In the genomic region with DNA sequence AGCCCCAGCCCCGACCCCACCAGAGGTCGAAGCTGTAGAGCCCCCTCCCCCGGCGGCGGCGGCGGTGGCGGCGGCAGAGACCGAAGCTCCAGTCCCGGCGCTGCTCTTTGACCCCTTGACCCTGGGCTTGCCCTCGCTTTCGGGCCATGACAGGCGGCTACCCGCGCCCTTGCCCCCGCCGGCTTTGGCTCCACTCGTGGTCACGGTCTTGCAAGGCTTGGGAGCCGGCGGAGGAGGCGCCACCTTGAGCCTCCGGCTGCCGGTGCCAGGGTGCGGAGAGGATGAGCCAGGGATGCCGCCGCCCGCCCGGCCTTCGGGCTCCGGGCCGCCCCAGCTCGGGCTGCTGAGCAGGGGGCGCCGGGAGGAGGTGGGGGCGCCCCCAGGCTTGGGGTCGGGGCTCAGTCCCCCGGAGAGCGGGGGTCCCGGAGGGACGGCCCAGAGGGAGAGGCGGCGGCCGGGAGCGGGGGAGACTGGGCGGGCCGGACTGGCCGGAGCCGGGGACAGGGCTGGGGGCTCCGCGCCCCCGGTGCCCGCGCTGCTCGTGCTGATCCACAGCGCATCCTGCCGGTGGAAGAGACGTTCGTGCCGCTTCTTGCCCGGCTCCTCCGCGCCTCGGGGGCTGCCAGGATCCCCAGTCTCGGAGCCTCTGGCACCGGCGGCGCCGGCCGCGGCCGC, we compare ENCODE assay signal across 8 cellular contexts. TPM values are rescaled to one million over a fixed set of nuclear protein-coding genes. Genes with fewer than 3 reads are reported as not detected.
DNase-seq lines count a peak whose midpoint lies in the region; ATAC-seq and TF ChIP-seq lines count a peak whose summit lies in the region.

No MANE protein-coding gene starts in this region.

- H3K9me3 Mint-ChIP-seq in activated CD8-positive, alpha-beta T cell treated with anti-CD3 and anti-CD28 coated beads for 36 hours, result no peaks in the 10 kb centered on the region

- H3K4me3 Mint-ChIP-seq in activated CD8-positive, alpha-beta T cell treated with anti-CD3 and anti-CD28 coated beads for 36 hours, result no peak overlapping the region

- H3K9ac ChIP-seq in skeletal muscle satellite cell (ENCODE audit: low read depth, low read length), result no peak overlapping the region

- H3K27me3 Mint-ChIP-seq in activated CD8-positive, alpha-beta T cell treated with anti-CD3 and anti-CD28 coated beads for 36 hours, result no peaks in the 10 kb centered on the region

- H3K27me3 ChIP-seq in WERI-Rb-1 (ENCODE audit: insufficient read depth, low read depth, severe bottlenecking) (peaks cover 20% of the 10 kb centered on the region), right atrium auricular region (peaks cover 16 to 29% of the 10 kb centered on the region in 2 donors), skeletal muscle satellite cell (ENCODE audit: control insufficient read depth, insufficient read depth, low read length) (peaks cover 86% of the 10 kb centered on the region)

- ATAC-seq in activated CD8-positive, alpha-beta T cell treated with anti-CD3 and anti-CD28 coated beads for 36 hours, result no peak
- ATAC-seq in activated CD4-positive, CD25-positive, alpha-beta regulatory T cell treated with anti-CD3 and anti-CD28 coated beads, Interleukin-2, amount 50 U/mL, for 24 hours, result no peak

- CTCF ChIA-PET in activated CD8-positive, alpha-beta T cell treated with anti-CD3 and anti-CD28 coated beads for 36 hours (lab: Charles Lee), result no interaction called here

- peaks cover 17% of the 10 kb centered on the region for H3K36me3 Mint-ChIP-seq in activated CD8-positive, alpha-beta T cell treated with anti-CD3 and anti-CD28 coated beads for 36 hours (ENCODE audit: low read depth)

- no peak overlapping the region for H3K27ac Mint-ChIP-seq in activated CD8-positive, alpha-beta T cell treated with anti-CD3 and anti-CD28 coated beads for 36 hours

- H3K4me3 ChIP-seq in WERI-Rb-1 (ENCODE audit: low read depth, low read length) (peak overlapping the region; percentile 49), right atrium auricular region (peak overlapping the region; percentile 34 to 49), skeletal muscle satellite cell (ENCODE audit: low read length) (peak overlapping the region; percentile 42)

- POLR2A ChIA-PET in activated CD8-positive, alpha-beta T cell treated with anti-CD3 and anti-CD28 coated beads for 36 hours (lab: Charles Lee), result interaction anchor here (0.6 kb wide), 1 partner anchor 18 kb away, joined by 3 read pairs; no protein-coding TSS in a partner anchor

- peaks cover 0 to 41% of the 10 kb centered on the region in 2 donors for H3K4me1 ChIP-seq in right atrium auricular region
- H3K4me1 ChIP-seq in skeletal muscle satellite cell (ENCODE audit: control insufficient read depth, insufficient read depth, low read length), result peaks cover 19% of the 10 kb centered on the region

- H3K36me3 ChIP-seq in WERI-Rb-1 (no peaks in the 10 kb centered on the region), right atrium auricular region (no peaks in the 10 kb centered on the region), skeletal muscle satellite cell (ENCODE audit: insufficient read depth, low read length) (no peaks in the 10 kb centered on the region)

- H3K27ac ChIP-seq in WERI-Rb-1, result no peak overlapping the region
- H3K27ac ChIP-seq in right atrium auricular region, result peak overlapping the region; percentile 23 to 33

- H3K4me2 ChIP-seq in skeletal muscle satellite cell (ENCODE audit: low read length), result peak overlapping the region; percentile 79

- DNase-seq in GM20000 (ENCODE audit: low spot score), result peak; percentile 26
- DNase-seq in WERI-Rb-1, result peak; percentile 37
- no peak for DNase-seq in right atrium auricular region (ENCODE audit: low spot score)
- DNase-seq in occipital lobe (lab: John Stamatoyannopoulos, UW), result no peak
- no peak for DNase-seq in activated CD8-positive, alpha-beta T cell treated with anti-CD3 and anti-CD28 coated beads for 36 hours
- no peak for DNase-seq in NCI-H510A treated with DMSO at 0.1 percent for 48 hours (lab: John Stamatoyannopoulos, UW)

- TF ChIP-seq CTCF in GM20000 (IDR thresholded peaks at IDR 0.05; ENCODE audit: extremely low read depth, missing control alignments), result no peak
- TF ChIP-seq CTCF in WERI-Rb-1 (IDR thresholded peaks at IDR 0.05; ENCODE audit: low read depth, low read length), result peak; percentile 53; the same call in 1 of the 2 replicates
- TF ChIP-seq CTCF in right atrium auricular region (IDR thresholded peaks at IDR 0.05), result peak in 1 of 2 donors; percentile 49
- TF ChIP-seq CTCF in activated CD8-positive, alpha-beta T cell treated with anti-CD3 and anti-CD28 coated beads for 36 hours (IDR thresholded peaks at IDR 0.05), result no peak

- intact Hi-C loops in activated CD8-positive, alpha-beta T cell treated with anti-CD3 and anti-CD28 coated beads for 36 hours (cut with micrococcal nuclease), result no loop called here

- H3K9me3 ChIP-seq in WERI-Rb-1 (ENCODE audit: severe bottlenecking) (no peaks in the 10 kb centered on the region), right atrium auricular region (no peaks in the 10 kb centered on the region), skeletal muscle satellite cell (replicated peaks; ENCODE audit: low read length) (no peaks in the 10 kb centered on the region)

- H3K4me1 Mint-ChIP-seq in activated CD8-positive, alpha-beta T cell treated with anti-CD3 and anti-CD28 coated beads for 36 hours (ENCODE audit: low read depth), result peaks cover 34% of the 10 kb centered on the region

RNA-seq across cellular contexts. Expression of a gene that starts 0.9 kb away (rescaled TPM):
- total RNA-seq in right atrium auricular region (1 to 10 TPM in 1 of 2 donors, under 1 TPM in 1; 0.75 to 4.8 TPM), occipital lobe (25.6 TPM)
- total RNA-seq in skeletal muscle satellite cell (2012; rRNA removed), result 0.22 and 0.25 TPM in 2 replicates
- total RNA-seq in activated CD8-positive, alpha-beta T cell treated with anti-CD3 and anti-CD28 coated beads for 36 hours, result 10 to 100 TPM; 22.4 TPM

RNA-seq across cellular contexts. Expression of a gene that starts 7.2 kb away (rescaled TPM):
- total RNA-seq in right atrium auricular region, result 10 to 100 TPM; 50.3 to 59.6 TPM
- 31.4 and 38.4 TPM in 2 replicates for total RNA-seq in skeletal muscle satellite cell (2012; rRNA removed)
- total RNA-seq in occipital lobe, result 41.0 TPM
- 1 to 10 TPM; 6.9 to 7.5 TPM for total RNA-seq in activated CD8-positive, alpha-beta T cell treated with anti-CD3 and anti-CD28 coated beads for 36 hours

RNA-seq across cellular contexts. Expression of a gene that starts 14.5 kb away (rescaled TPM):
- 10 to 100 TPM; 32.1 to 59.7 TPM for total RNA-seq in right atrium auricular region
- total RNA-seq in skeletal muscle satellite cell (2012; rRNA removed), result 157 and 178 TPM in 2 replicates
- total RNA-seq in occipital lobe, result 59.0 TPM
- 100 to 1,000 TPM; 218 to 221 TPM for total RNA-seq in activated CD8-positive, alpha-beta T cell treated with anti-CD3 and anti-CD28 coated beads for 36 hours

RNA-seq across cellular contexts. Expression of a gene that starts 17.3 kb away (rescaled TPM):
- 10 to 100 TPM in 1 of 2 donors, 1 to 10 TPM in 1; 8.4 to 11.6 TPM for total RNA-seq in right atrium auricular region
- total RNA-seq in skeletal muscle satellite cell (2012; rRNA removed), result 0.51 and 2.0 TPM in 2 replicates
- 15.9 TPM for total RNA-seq in occipital lobe
- 10 to 100 TPM; 23.4 to 24.3 TPM for total RNA-seq in activated CD8-positive, alpha-beta T cell treated with anti-CD3 and anti-CD28 coated beads for 36 hours

RNA-seq across cellular contexts. Expression of a gene that starts 29.3 kb away (rescaled TPM):
- total RNA-seq in right atrium auricular region (under 1 TPM; 0.28 to 0.33 TPM), occipital lobe (not detected)
- 0.51 and 1.3 TPM in 2 replicates for total RNA-seq in skeletal muscle satellite cell (2012; rRNA removed)
- total RNA-seq in activated CD8-positive, alpha-beta T cell treated with anti-CD3 and anti-CD28 coated beads for 36 hours, result 1 to 10 TPM; 7.6 to 7.9 TPM

Comparison
In these comparisons a context has a peak if more than half of its experiments do, and no peak if none do; other contexts are left out.
1. DNase-seq: peak in GM20000 (single experiment) and WERI-Rb-1 (single experiment); none in right atrium auricular region (single experiment), occipital lobe (single experiment), activated CD8-positive, alpha-beta T cell treated with anti-CD3 and anti-CD28 coated beads for 36 hours (single experiment) and NCI-H510A treated with DMSO at 0.1 percent for 48 hours (single experiment).
2. Peak in every context shown above with its lines, with median percentiles within 50 percentile points of each other: H3K4me3 ChIP-seq.